Comparison of ENCODE assay signal across 15 cellular contexts in genomic region chr1:200977071-200977754, GRCh38. TPM values are rescaled to one million over a fixed set of nuclear protein-coding genes. Genes with fewer than 3 reads are reported as not detected.
DNase-seq lines count a peak whose midpoint lies in the region; ATAC-seq and TF ChIP-seq lines count a peak whose summit lies in the region.
"Had no signal": no experiment of that assay in that cellular context is flagged by ENCODE, and none has a peak within 500 bp of the region (broad histone marks: within the 10 kb centered on the region; RNA-seq: fewer than 3 reads in every experiment).

No MANE protein-coding gene starts in this region.

- no peaks in the 10 kb centered on the region for H3K4me1 Mint-ChIP-seq in activated naive CD4-positive, alpha-beta T cell treated with anti-CD3 and anti-CD28 coated beads for 36 hours (ENCODE audit: low read depth)
- peaks cover 6% of the 10 kb centered on the region for H3K4me1 Mint-ChIP-seq in central memory CD8-positive, alpha-beta T cell
- H3K4me1 Mint-ChIP-seq: CD4-positive, CD25-positive, alpha-beta regulatory T cell had no signal

- H3K27me3 Mint-ChIP-seq in activated naive CD4-positive, alpha-beta T cell treated with anti-CD3 and anti-CD28 coated beads for 36 hours (ENCODE audit: low read depth), result no peaks in the 10 kb centered on the region
- H3K27me3 Mint-ChIP-seq in central memory CD8-positive, alpha-beta T cell, result no peaks in the 10 kb centered on the region
- H3K27me3 Mint-ChIP-seq: CD4-positive, CD25-positive, alpha-beta regulatory T cell had no signal

- no peak overlapping the region for H3K27ac ChIP-seq in lower lobe of right lung
- H3K27ac ChIP-seq: BLaER1 treated with 17β-estradiol and CSF1 and Interleukin-3, amounts not matched to agents 10 nM and 100 nM; GM23248 had no signal

- TF ChIP-seq POLR2A in NB4 (IDR thresholded peaks at IDR 0.05; ENCODE audit: extremely low read depth, insufficient read length), result no peak

- peaks cover 43% of the 10 kb centered on the region for H3K36me3 Mint-ChIP-seq in activated naive CD4-positive, alpha-beta T cell treated with anti-CD3 and anti-CD28 coated beads for 36 hours (ENCODE audit: low read depth)
- peaks cover 11 to 12% of the 10 kb centered on the region in 2 donors for H3K36me3 Mint-ChIP-seq in activated naive CD4-positive, alpha-beta T cell treated with anti-CD3 and anti-CD28 coated beads, Interleukin-2, amount 50 U/mL, for 72 hours
- peaks cover 47% of the 10 kb centered on the region for H3K36me3 Mint-ChIP-seq in central memory CD8-positive, alpha-beta T cell (ENCODE audit: insufficient read depth)

- H3K27ac Mint-ChIP-seq in activated naive CD4-positive, alpha-beta T cell treated with anti-CD3 and anti-CD28 coated beads for 36 hours, result peak overlapping the region; percentile 19
- no peak overlapping the region for H3K27ac Mint-ChIP-seq in activated naive CD4-positive, alpha-beta T cell treated with anti-CD3 and anti-CD28 coated beads, Interleukin-2, amount 50 U/mL, for 72 hours
- H3K27ac Mint-ChIP-seq in central memory CD8-positive, alpha-beta T cell (ENCODE audit: low read depth), result peak overlapping the region; percentile 25
- H3K27ac Mint-ChIP-seq: CD4-positive, CD25-positive, alpha-beta regulatory T cell had no signal

- peaks cover 5% of the 10 kb centered on the region for H3K4me1 ChIP-seq in lower lobe of right lung

- H3K36me3 ChIP-seq in lower lobe of right lung, result peaks cover 14% of the 10 kb centered on the region

- DNase-seq in activated naive CD4-positive, alpha-beta T cell treated with anti-CD3 and anti-CD28 coated beads for 36 hours, result no peak
- DNase-seq in activated naive CD4-positive, alpha-beta T cell treated with anti-CD3 and anti-CD28 coated beads, Interleukin-2, amount 50 U/mL, for 72 hours (ENCODE audit: low spot score in 2 of 2), result no peak
- DNase-seq in NB4 (ENCODE audit: low read depth), result peak; percentile 19
- DNase-seq in central memory CD8-positive, alpha-beta T cell (ENCODE audit: low spot score in 2 of 2), result no peak
- DNase-seq in lower lobe of right lung, result peak; percentile 22
- no peak for DNase-seq in NCI-H1092 treated with DMSO at 0.1 percent for 48 hours (lab: John Stamatoyannopoulos, UW)
- DNase-seq in pons (ENCODE audit: low spot score), result no peak
- DNase-seq: 8988T; CD4-positive, CD25-positive, alpha-beta regulatory T cell; DMS53; GF-D8; GM23248 had no signal

- intact Hi-C loops in activated naive CD4-positive, alpha-beta T cell treated with anti-CD3 and anti-CD28 coated beads for 36 hours (cut with micrococcal nuclease), result no loop called here
- intact Hi-C loops in lower lobe of right lung (cut with DNase I), result no loop called here

- no peak overlapping the region for H3K4me3 Mint-ChIP-seq in activated naive CD4-positive, alpha-beta T cell treated with anti-CD3 and anti-CD28 coated beads for 36 hours
- no peak overlapping the region for H3K4me3 Mint-ChIP-seq in central memory CD8-positive, alpha-beta T cell
- H3K4me3 Mint-ChIP-seq: CD4-positive, CD25-positive, alpha-beta regulatory T cell had no signal

- TF ChIP-seq CTCF in NB4 (IDR thresholded peaks at IDR 0.05; ENCODE audit: low read depth, low read length) (no peak), lower lobe of right lung (IDR thresholded peaks at IDR 0.05) (no peak)

- CTCF ChIA-PET in activated naive CD4-positive, alpha-beta T cell treated with anti-CD3 and anti-CD28 coated beads for 36 hours (lab: Charles Lee), result interaction anchor here (0.6 to 10.7 kb wide), 6 partner anchors 12 to 114 kb away, joined by 3 to 161 read pairs (median 4); no protein-coding TSS in a partner anchor

- no peak overlapping the region for H3K4me3 ChIP-seq in NB4 (ENCODE audit: low read depth, low read length)
- H3K4me3 ChIP-seq in lower lobe of right lung, result no peak overlapping the region
- H3K4me3 ChIP-seq: BLaER1 treated with 17β-estradiol and CSF1 and Interleukin-3, amounts not matched to agents 10 nM and 100 nM; GM23248 had no signal

- no peaks in the 10 kb centered on the region for H3K9me3 Mint-ChIP-seq in activated naive CD4-positive, alpha-beta T cell treated with anti-CD3 and anti-CD28 coated beads for 36 hours
- H3K9me3 Mint-ChIP-seq in activated naive CD4-positive, alpha-beta T cell treated with anti-CD3 and anti-CD28 coated beads, Interleukin-2, amount 50 U/mL, for 72 hours, result no peaks in the 10 kb centered on the region
- no peaks in the 10 kb centered on the region for H3K9me3 Mint-ChIP-seq in central memory CD8-positive, alpha-beta T cell
- H3K9me3 Mint-ChIP-seq: CD4-positive, CD25-positive, alpha-beta regulatory T cell had no signal

- no peak for ATAC-seq in activated naive CD4-positive, alpha-beta T cell treated with anti-CD3 and anti-CD28 coated beads, Interleukin-2, amount 50 U/mL, for 72 hours
- no peak for ATAC-seq in central memory CD8-positive, alpha-beta T cell (replicated peaks; ENCODE audit: extremely low read depth, poor library complexity, severe bottlenecking)
- ATAC-seq in lower lobe of right lung (no peak), GM18520 (IDR thresholded peaks at IDR 0.05; ENCODE audit: unreplicated experiment) (no peak)
- ATAC-seq: HCT116 had no signal

- H3K9me3 ChIP-seq in lower lobe of right lung, result peaks cover 8% of the 10 kb centered on the region

- no peaks in the 10 kb centered on the region for H3K27me3 ChIP-seq in lower lobe of right lung (ENCODE audit: low read depth)
- H3K27me3 ChIP-seq: BLaER1 treated with 17β-estradiol and CSF1 and Interleukin-3, amounts not matched to agents 10 nM and 100 nM had no signal

RNA-seq across cellular contexts. Expression of gene KIF21B, which starts 46.3 kb away (rescaled TPM):
- total RNA-seq in activated naive CD4-positive, alpha-beta T cell treated with anti-CD3 and anti-CD28 coated beads for 36 hours, result 10 to 100 TPM; 45.5 to 46.3 TPM
- 10 to 100 TPM; 55.9 to 58.1 TPM for total RNA-seq in activated naive CD4-positive, alpha-beta T cell treated with anti-CD3 and anti-CD28 coated beads, Interleukin-2, amount 50 U/mL, for 72 hours
- total RNA-seq in lower lobe of right lung, result 4.7 TPM
- total RNA-seq: GM23248 had no signal

Comparison
In these comparisons a context has a peak if more than half of its experiments do, and no peak if none do; other contexts are left out.
1. H3K27ac Mint-ChIP-seq: peak in activated naive CD4-positive, alpha-beta T cell treated with anti-CD3 and anti-CD28 coated beads for 36 hours (single experiment) and central memory CD8-positive, alpha-beta T cell (single experiment); none in activated naive CD4-positive, alpha-beta T cell treated with anti-CD3 and anti-CD28 coated beads, Interleukin-2, amount 50 U/mL, for 72 hours (0 of 2).
2. DNase-seq: peak in NB4 (single experiment) and lower lobe of right lung (single experiment); none in activated naive CD4-positive, alpha-beta T cell treated with anti-CD3 and anti-CD28 coated beads for 36 hours (single experiment), activated naive CD4-positive, alpha-beta T cell treated with anti-CD3 and anti-CD28 coated beads, Interleukin-2, amount 50 U/mL, for 72 hours (0 of 2), central memory CD8-positive, alpha-beta T cell (0 of 2), NCI-H1092 treated with DMSO at 0.1 percent for 48 hours (single experiment) and pons (single experiment).